ENCODE assay signal across 1 cellular context in genomic region chr1:193019442-193020026, GRCh38.
TF ChIP-seq lines count a peak whose summit lies in the region.

No MANE protein-coding gene starts in this region.

TF ChIP-seq in GM23338, 12 proteins besides CTCF, POLR2A, EP300 and RAD21 (continued from another document):
- TF ChIP-seq REST (IDR thresholded peaks at IDR 0.05; ENCODE audit: unreplicated experiment): no peak
- no peak for TF ChIP-seq ZNF331 (CRISPR knock-in tag; IDR thresholded peaks at IDR 0.05; ENCODE audit: low read depth)
TF ChIP-seq in GM23338: peak in this region for 0.
